Comparison of ENCODE assay signal across 15 cellular contexts in genomic region chr11:45949992-45950407, GRCh38. TPM values are rescaled to one million over a fixed set of nuclear protein-coding genes. Genes with fewer than 3 reads are reported as not detected.
"Had no signal": no experiment of that assay in that cellular context is flagged by ENCODE, and none has a peak within 500 bp of the region (broad histone marks: within the 10 kb centered on the region; RNA-seq: fewer than 3 reads in every experiment).

No MANE protein-coding gene starts in this region.

- H3K27ac ChIP-seq: esophagus squamous epithelium, tibial artery, vagina had no signal

- H3K4me1 ChIP-seq: tibial artery, vagina had no signal

- ATAC-seq: WTC11 had no signal

- DNase-seq: activated CD4-positive, alpha-beta T cell treated with anti-CD3 and anti-CD28 coated beads, Interleukin-2, amount 10 ng/mL, durations not matched to agents 7 days and 5 days; activated effector memory CD4-positive, alpha-beta T cell treated with Interleukin-2 at 50 U/mL for 16 hours; esophagus squamous epithelium; hippocampal formation; kidney glomerular epithelial cell; occipital lobe; tibial artery had no signal

- H3K4me3 ChIP-seq: dorsolateral prefrontal cortex, esophagus squamous epithelium, skin epidermis, tibial artery, vagina had no signal

RNA-seq across cellular contexts. Expression of gene LARGE2, which starts 27.5 kb away (rescaled TPM):
- total RNA-seq: cerebellum, glomerular endothelial cell, lung microvascular endothelial cell had no signal

RNA-seq across cellular contexts. Expression of gene FREY1, which starts 42.9 kb away (rescaled TPM):
- total RNA-seq: mucosa of gallbladder, vagina had no signal
